1 cellular context compared by ENCODE assay signal in genomic region chr4:76896731-76897521, GRCh38.
TF ChIP-seq lines count a peak whose summit lies in the region.

No MANE protein-coding gene starts in this region.

TF ChIP-seq in HepG2, 621 proteins besides CTCF, POLR2A, EP300 and RAD21 (continued from another document and continues in another):
- TF ChIP-seq LBX2 (CRISPR knock-in tag; IDR thresholded peaks at IDR 0.05; ENCODE audit: borderline replicate concordance) (no peak), ZSCAN9 (CRISPR knock-in tag; IDR thresholded peaks at IDR 0.05; ENCODE audit: borderline replicate concordance) (no peak), ZNF317 (CRISPR knock-in tag; IDR thresholded peaks at IDR 0.05) (no peak), MXD3 (CRISPR knock-in tag; IDR thresholded peaks at IDR 0.05) (0 out of 2 replicates have a peak, but pooled peaks have one; percentile 28), ZNF407 (CRISPR knock-in tag; IDR thresholded peaks at IDR 0.05; ENCODE audit: not compliant biosample characterization) (peak; percentile 23), E2F1 (CRISPR knock-in tag; IDR thresholded peaks at IDR 0.05) (no peak), ELK4 (CRISPR knock-in tag; IDR thresholded peaks at IDR 0.05; ENCODE audit: borderline replicate concordance) (no peak), NFE2L2 (IDR thresholded peaks at IDR 0.05; ENCODE audit: low read length) (no peak), YEATS4 (CRISPR knock-in tag; IDR thresholded peaks at IDR 0.05; ENCODE audit: borderline replicate concordance) (peak; percentile 43; the same call in 1 of the 2 replicates), SIN3B (IDR thresholded peaks at IDR 0.05; ENCODE audit: low read length) (no peak), ZNF124 (CRISPR knock-in tag; IDR thresholded peaks at IDR 0.05) (0 out of 2 replicates have a peak, but pooled peaks have one; percentile 32), FOSL2 (CRISPR knock-in tag; IDR thresholded peaks at IDR 0.05) (no peak), ZNF800 (CRISPR knock-in tag; IDR thresholded peaks at IDR 0.05) (peak; percentile 98), DR1 (CRISPR knock-in tag; IDR thresholded peaks at IDR 0.05) (peak; percentile 46; the same call in 1 of the 2 replicates), HOXA3 (CRISPR knock-in tag; IDR thresholded peaks at IDR 0.05) (peak; percentile 15; the same call in 1 of the 2 replicates), ZNF251 (CRISPR knock-in tag; IDR thresholded peaks at IDR 0.05) (no peak), BCL3 (CRISPR knock-in tag; IDR thresholded peaks at IDR 0.05) (peak; percentile 53; the same call in 1 of the 2 replicates), ZBTB7B (CRISPR knock-in tag; IDR thresholded peaks at IDR 0.05) (no peak), MAZ (IDR thresholded peaks at IDR 0.05; ENCODE audit: borderline replicate concordance, low read depth, low read length) (no peak), MAZ (CRISPR knock-in tag; IDR thresholded peaks at IDR 0.05; ENCODE audit: low read depth) (0 out of 2 replicates have a peak, but pooled peaks have one; percentile 14), ZNF710 (CRISPR knock-in tag; IDR thresholded peaks at IDR 0.05; ENCODE audit: borderline replicate concordance) (0 out of 2 replicates have a peak, but pooled peaks have one; percentile 54), MXD1 (CRISPR knock-in tag; IDR thresholded peaks at IDR 0.05) (no peak), TIGD3 (CRISPR knock-in tag; IDR thresholded peaks at IDR 0.05; ENCODE audit: borderline replicate concordance) (no peak), KDM2A (CRISPR knock-in tag; IDR thresholded peaks at IDR 0.05; ENCODE audit: borderline replicate concordance, low read depth) (peak; percentile 18; the same call in 1 of the 2 replicates), ZNF629 (CRISPR knock-in tag; conservative IDR thresholded peaks at IDR 0.05) (no peak), SOX6 (IDR thresholded peaks at IDR 0.05) (no peak), SOX6 (CRISPR knock-in tag; IDR thresholded peaks at IDR 0.05) (peak; percentile 42), ZNF441 (CRISPR knock-in tag; IDR thresholded peaks at IDR 0.05; ENCODE audit: borderline replicate concordance) (peak; percentile 38; the same call in 1 of the 2 replicates), ZNF101 (CRISPR knock-in tag; IDR thresholded peaks at IDR 0.05; ENCODE audit: borderline replicate concordance, low read depth) (no peak), RARG (CRISPR knock-in tag; IDR thresholded peaks at IDR 0.05; ENCODE audit: low read depth) (no peak), UBTF (CRISPR knock-in tag; IDR thresholded peaks at IDR 0.05) (peak; percentile 90), ZNF776 (CRISPR knock-in tag; IDR thresholded peaks at IDR 0.05) (peak; percentile 61; the same call in 1 of the 2 replicates), MAX (IDR thresholded peaks at IDR 0.05) (no peak; the same call in 1 of the 2 replicates)
